ENCODE assay signal across 16 cellular contexts in the genomic region with DNA sequence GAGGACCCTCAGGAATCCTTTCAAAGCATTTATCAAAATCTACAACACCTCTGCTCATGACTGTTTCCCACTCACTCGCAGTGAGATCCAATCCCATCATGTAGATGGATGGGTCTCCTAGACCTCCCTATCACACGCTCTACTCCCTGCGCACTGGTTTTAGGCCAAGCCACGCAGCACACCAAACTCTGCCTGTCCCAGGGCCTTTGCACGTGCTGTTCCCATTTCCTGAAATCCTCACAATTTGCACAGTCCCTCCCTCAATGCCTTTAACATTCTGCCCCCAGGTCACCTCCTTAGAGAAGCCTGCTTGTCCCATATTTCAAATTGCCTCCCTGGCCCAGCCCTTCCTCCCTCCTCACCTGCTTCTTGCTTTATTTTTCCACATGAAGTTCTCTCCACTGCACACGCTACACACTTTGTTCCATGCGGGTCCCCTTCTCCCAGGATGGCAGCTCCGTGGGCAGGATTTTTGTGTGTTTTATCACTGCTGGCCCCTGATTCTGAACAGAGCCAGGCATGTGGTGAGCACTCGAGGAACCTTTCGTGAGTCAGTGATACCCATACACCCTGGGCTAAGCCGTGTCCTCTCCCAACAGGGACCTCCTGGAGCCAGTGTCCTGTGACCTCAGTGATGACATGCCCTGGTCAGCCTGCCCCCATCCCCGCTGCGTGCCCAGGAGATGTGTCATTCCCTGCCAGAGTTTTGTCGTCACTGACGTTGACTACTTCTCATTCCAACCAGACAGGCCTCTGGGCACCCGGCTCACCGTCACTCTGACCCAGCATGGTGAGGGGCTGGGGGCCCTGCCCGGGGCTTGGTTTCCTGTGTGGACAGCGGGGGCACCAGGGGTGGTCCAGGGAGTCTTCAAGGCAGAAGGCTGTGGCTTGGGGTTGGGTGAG. TPM values are rescaled to one million over a fixed set of nuclear protein-coding genes. Genes with fewer than 3 reads are reported as not detected.
DNase-seq lines count a peak whose midpoint lies in the region; ATAC-seq and TF ChIP-seq lines count a peak whose summit lies in the region.
"Had no signal": no experiment of that assay in that cellular context is flagged by ENCODE, and none has a peak within 500 bp of the region (broad histone marks: within the 10 kb centered on the region; RNA-seq: fewer than 3 reads in every experiment).

No MANE protein-coding gene starts in this region.

- ATAC-seq in activated T-helper 17 cell treated with anti-CD3 and anti-CD28 coated beads, Interleukin-2, amount 50 U/mL, for 72 hours (replicated peaks): peak; percentile 23
- no peak for ATAC-seq in HG02642 (IDR thresholded peaks at IDR 0.05; ENCODE audit: poor library complexity, unreplicated experiment)

- no peak for TF ChIP-seq POLR2A in spleen (IDR thresholded peaks at IDR 0.05)

- no peaks in the 10 kb centered on the region for H3K9me3 Mint-ChIP-seq in activated T-helper 17 cell treated with anti-CD3 and anti-CD28 coated beads, Interleukin-2, amount 50 U/mL, for 72 hours

- H3K27ac ChIP-seq in HEK293 (ENCODE audit: extremely low read depth, low read depth, low read length): no peak overlapping the region
- peak overlapping the region in 1 of 8 donors; percentile 4 for H3K27ac ChIP-seq in spleen
- H3K27ac ChIP-seq: left ventricle myocardium inferior had no signal

- H3K36me3 ChIP-seq in HEK293 (ENCODE audit: control insufficient read depth in 2 of 2, insufficient read depth in 1 of 2, low read length in 2 of 2) (no peaks in the 10 kb centered on the region), spleen (peaks cover 0 to 90% (median 29%) of the 10 kb centered on the region in 6 donors)
- H3K36me3 ChIP-seq: left ventricle myocardium inferior had no signal

- intact Hi-C loops in spleen (cut with DNase I; ENCODE audit: low total_unique reads): no loop called here

- H3K27me3 ChIP-seq in spleen (replicated peaks in 1 of 7): peaks cover 0 to 7% (median 0%) of the 10 kb centered on the region in 7 donors

- no peaks in the 10 kb centered on the region for H3K36me3 Mint-ChIP-seq in activated T-helper 17 cell treated with anti-CD3 and anti-CD28 coated beads, Interleukin-2, amount 50 U/mL, for 72 hours (ENCODE audit: low read depth)

- H3K9me3 ChIP-seq in HEK293 (ENCODE audit: control insufficient read depth, insufficient read depth, low read depth, low read length) (no peaks in the 10 kb centered on the region), spleen (no peaks in the 10 kb centered on the region)
- H3K9me3 ChIP-seq: left ventricle myocardium inferior had no signal

- H3K27ac Mint-ChIP-seq in activated T-helper 17 cell treated with anti-CD3 and anti-CD28 coated beads, Interleukin-2, amount 50 U/mL, for 72 hours: peak overlapping the region; percentile 8

- peak; percentile 54 for DNase-seq in activated CD8-positive, alpha-beta memory T cell treated with anti-CD3 and anti-CD28 coated beads for 24 hours
- DNase-seq in activated CD8-positive, alpha-beta memory T cell treated with anti-CD3 and anti-CD28 coated beads, Interleukin-2, amount 50 U/mL, for 48 hours: no peak
- peak; percentile 73 for DNase-seq in spleen
- no peak for DNase-seq in foreskin melanocyte
- no peak for DNase-seq in NCI-H2171 treated with DMSO at 0.1 percent for 48 hours (lab: John Stamatoyannopoulos, UW)
- DNase-seq: activated naive CD4-positive, alpha-beta T cell treated with Interleukin-2 at 50 U/mL for 16 hours; aorta; left ventricle myocardium inferior; MV-4-11; NCI-H2081; NCI-H524; T-helper 9 cell had no signal

- H3K4me3 Mint-ChIP-seq in activated T-helper 17 cell treated with anti-CD3 and anti-CD28 coated beads, Interleukin-2, amount 50 U/mL, for 72 hours: no peak overlapping the region

- CTCF ChIA-PET in HEK293 (lab: Yijun Ruan, JAX): interaction anchor here (0.7 kb wide), 1 partner anchor 81 kb away, joined by 3 read pairs; no protein-coding TSS in a partner anchor

- H3K27me3 Mint-ChIP-seq in activated T-helper 17 cell treated with anti-CD3 and anti-CD28 coated beads, Interleukin-2, amount 50 U/mL, for 72 hours: peaks cover 16% of the 10 kb centered on the region

- WGBS in spleen, 5 donors: 81 to 91% (median 87%) methylated on average over 16 to 19 of the region's 19 CpGs

- H3K4me3 ChIP-seq in HEK293 (ENCODE audit: low read depth, low read length) (no peak overlapping the region), spleen (no peak overlapping the region)
- H3K4me3 ChIP-seq: left ventricle myocardium inferior had no signal

- POLR2A ChIA-PET in HEK293 (lab: Yijun Ruan, JAX): no interaction called here

- no peaks in the 10 kb centered on the region for H3K4me1 ChIP-seq in HEK293 (ENCODE audit: control insufficient read depth, insufficient read depth, low read length)
- H3K4me1 ChIP-seq in spleen: peaks cover 0 to 34% (median 25%) of the 10 kb centered on the region in 6 donors

- TF ChIP-seq CTCF in HEK293 (tag by site-specific recombination; IDR thresholded peaks at IDR 0.05) (no peak), spleen (IDR thresholded peaks at IDR 0.05 in 8 of 11, conservative IDR thresholded peaks at IDR 0.05 in 3 of 11) (no peak)

- peaks cover 8% of the 10 kb centered on the region for H3K4me1 Mint-ChIP-seq in activated T-helper 17 cell treated with anti-CD3 and anti-CD28 coated beads, Interleukin-2, amount 50 U/mL, for 72 hours

TF ChIP-seq in HEK293, 187 proteins besides CTCF, POLR2A, EP300 and RAD21:
- TF ChIP-seq, protein P1, sequence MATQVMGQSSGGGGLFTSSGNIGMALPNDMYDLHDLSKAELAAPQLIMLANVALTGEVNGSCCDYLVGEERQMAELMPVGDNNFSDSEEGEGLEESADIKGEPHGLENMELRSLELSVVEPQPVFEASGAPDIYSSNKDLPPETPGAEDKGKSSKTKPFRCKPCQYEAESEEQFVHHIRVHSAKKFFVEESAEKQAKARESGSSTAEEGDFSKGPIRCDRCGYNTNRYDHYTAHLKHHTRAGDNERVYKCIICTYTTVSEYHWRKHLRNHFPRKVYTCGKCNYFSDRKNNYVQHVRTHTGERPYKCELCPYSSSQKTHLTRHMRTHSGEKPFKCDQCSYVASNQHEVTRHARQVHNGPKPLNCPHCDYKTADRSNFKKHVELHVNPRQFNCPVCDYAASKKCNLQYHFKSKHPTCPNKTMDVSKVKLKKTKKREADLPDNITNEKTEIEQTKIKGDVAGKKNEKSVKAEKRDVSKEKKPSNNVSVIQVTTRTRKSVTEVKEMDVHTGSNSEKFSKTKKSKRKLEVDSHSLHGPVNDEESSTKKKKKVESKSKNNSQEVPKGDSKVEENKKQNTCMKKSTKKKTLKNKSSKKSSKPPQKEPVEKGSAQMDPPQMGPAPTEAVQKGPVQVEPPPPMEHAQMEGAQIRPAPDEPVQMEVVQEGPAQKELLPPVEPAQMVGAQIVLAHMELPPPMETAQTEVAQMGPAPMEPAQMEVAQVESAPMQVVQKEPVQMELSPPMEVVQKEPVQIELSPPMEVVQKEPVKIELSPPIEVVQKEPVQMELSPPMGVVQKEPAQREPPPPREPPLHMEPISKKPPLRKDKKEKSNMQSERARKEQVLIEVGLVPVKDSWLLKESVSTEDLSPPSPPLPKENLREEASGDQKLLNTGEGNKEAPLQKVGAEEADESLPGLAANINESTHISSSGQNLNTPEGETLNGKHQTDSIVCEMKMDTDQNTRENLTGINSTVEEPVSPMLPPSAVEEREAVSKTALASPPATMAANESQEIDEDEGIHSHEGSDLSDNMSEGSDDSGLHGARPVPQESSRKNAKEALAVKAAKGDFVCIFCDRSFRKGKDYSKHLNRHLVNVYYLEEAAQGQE (tag by site-specific recombination; IDR thresholded peaks at IDR 0.05): no peak
- peak; percentile 94 for TF ChIP-seq ZNF623 (tag by site-specific recombination; IDR thresholded peaks at IDR 0.05)
- TF ChIP-seq, protein P2, sequence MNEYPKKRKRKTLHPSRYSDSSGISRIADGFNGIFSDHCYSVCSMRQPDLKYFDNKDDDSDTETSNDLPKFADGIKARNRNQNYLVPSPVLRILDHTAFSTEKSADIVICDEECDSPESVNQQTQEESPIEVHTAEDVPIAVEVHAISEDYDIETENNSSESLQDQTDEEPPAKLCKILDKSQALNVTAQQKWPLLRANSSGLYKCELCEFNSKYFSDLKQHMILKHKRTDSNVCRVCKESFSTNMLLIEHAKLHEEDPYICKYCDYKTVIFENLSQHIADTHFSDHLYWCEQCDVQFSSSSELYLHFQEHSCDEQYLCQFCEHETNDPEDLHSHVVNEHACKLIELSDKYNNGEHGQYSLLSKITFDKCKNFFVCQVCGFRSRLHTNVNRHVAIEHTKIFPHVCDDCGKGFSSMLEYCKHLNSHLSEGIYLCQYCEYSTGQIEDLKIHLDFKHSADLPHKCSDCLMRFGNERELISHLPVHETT (tag by site-specific recombination; IDR thresholded peaks at IDR 0.05): no peak
- no peak for TF ChIP-seq ZNF571 (tag by site-specific recombination; IDR thresholded peaks at IDR 0.05)

RNA-seq across cellular contexts. Expression of a gene that starts 12.2 kb away (rescaled TPM):
- 1 to 10 TPM; 4.2 to 4.8 TPM for total RNA-seq in activated T-helper 17 cell treated with anti-CD3 and anti-CD28 coated beads, Interleukin-2, amount 50 U/mL, for 72 hours
- 100 to 1,000 TPM in 1 of 7 donors, 10 to 100 TPM in 6; 35.9 to 110 (median 61.3) TPM for total RNA-seq in spleen
- 10 to 100 TPM; 14.2 to 19.7 (median 16.3) TPM for polyA plus RNA-seq in spleen
- total RNA-seq: A172 had no signal

Comparison
In these comparisons a context has a peak if more than half of its experiments do, and no peak if none do; other contexts are left out.
1. DNase-seq: peak in activated CD8-positive, alpha-beta memory T cell treated with anti-CD3 and anti-CD28 coated beads for 24 hours (single experiment) and spleen (single experiment); none in activated CD8-positive, alpha-beta memory T cell treated with anti-CD3 and anti-CD28 coated beads, Interleukin-2, amount 50 U/mL, for 48 hours (single experiment), foreskin melanocyte (single experiment) and NCI-H2171 treated with DMSO at 0.1 percent for 48 hours (single experiment).
2. RNA of a gene that starts 12.2 kb away (total RNA-seq): 35.9 to 110 TPM in spleen; 4.2 to 4.8 TPM in activated T-helper 17 cell treated with anti-CD3 and anti-CD28 coated beads, Interleukin-2, amount 50 U/mL, for 72 hours; every median in the first group is over 4 times any median in the second.